ENCODE assay signal across 2 cellular contexts in the genomic region with DNA sequence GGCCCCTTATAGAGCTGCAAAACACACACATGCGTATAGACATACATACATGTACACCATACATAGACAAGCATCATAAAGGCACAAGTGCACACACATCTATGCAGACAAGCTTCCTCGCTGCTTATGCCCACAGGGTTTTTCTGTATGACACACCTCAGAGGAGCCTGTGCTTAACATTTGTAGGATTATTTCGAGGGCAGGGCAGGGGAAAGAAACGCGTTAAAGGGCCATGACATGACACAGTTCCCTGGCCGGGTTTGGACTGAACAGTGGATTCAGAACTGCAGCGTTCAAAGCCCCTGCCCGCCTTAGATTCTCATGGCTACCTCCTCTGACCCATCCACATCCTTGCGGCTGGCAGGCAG.
TF ChIP-seq lines count a peak whose summit lies in the region.

No MANE protein-coding gene starts in this region.

TF ChIP-seq in SK-N-SH, 30 proteins besides CTCF, POLR2A, EP300 and RAD21 (continued from another document):
- TF ChIP-seq EZH2phosphoT487 (IDR thresholded peaks at IDR 0.05; ENCODE audit: borderline replicate concordance, low read depth), result no peak
- no peak for TF ChIP-seq RXRA (IDR thresholded peaks at IDR 0.05; ENCODE audit: borderline replicate concordance, low read depth)
- no peak for TF ChIP-seq RFX5 (IDR thresholded peaks at IDR 0.05; ENCODE audit: low read length)
- TF ChIP-seq FOSL2 (IDR thresholded peaks at IDR 0.05; ENCODE audit: borderline replicate concordance, low read depth), result no peak
- no peak for TF ChIP-seq MEF2A (IDR thresholded peaks at IDR 0.05; ENCODE audit: borderline replicate concordance, low read depth)
- no peak for TF ChIP-seq NFIC (IDR thresholded peaks at IDR 0.05; ENCODE audit: borderline replicate concordance)
- TF ChIP-seq MXI1 (IDR thresholded peaks at IDR 0.05; ENCODE audit: low read depth, low read length), result no peak
- TF ChIP-seq ZBTB33 (IDR thresholded peaks at IDR 0.05; ENCODE audit: borderline replicate concordance, low read depth), result no peak
- no peak for TF ChIP-seq GATA2 (CRISPR knock-in tag; IDR thresholded peaks at IDR 0.05)
TF ChIP-seq in SK-N-SH: peak in this region for 0.

TF ChIP-seq in SK-N-SH treated with all-trans-retinoic acid at 6 μM for 48 hours, 23 proteins besides CTCF, POLR2A, EP300 and RAD21 (continued from another document):
- TF ChIP-seq PATZ1 (CRISPR knock-in tag; IDR thresholded peaks at IDR 0.05; ENCODE audit: borderline replicate concordance) (no peak), ZFP30 (CRISPR knock-in tag; IDR thresholded peaks at IDR 0.05) (no peak), ARNTL (CRISPR knock-in tag; IDR thresholded peaks at IDR 0.05; ENCODE audit: borderline replicate concordance, low read depth) (no peak), RARB (CRISPR knock-in tag; IDR thresholded peaks at IDR 0.05) (no peak), GLIS3 (CRISPR knock-in tag; IDR thresholded peaks at IDR 0.05) (no peak), TOX (CRISPR knock-in tag; IDR thresholded peaks at IDR 0.05; ENCODE audit: borderline replicate concordance) (no peak), ZNF70 (CRISPR knock-in tag; IDR thresholded peaks at IDR 0.05) (no peak), BACH2 (CRISPR knock-in tag; IDR thresholded peaks at IDR 0.05; ENCODE audit: borderline replicate concordance) (no peak), TCF4 (CRISPR knock-in tag; IDR thresholded peaks at IDR 0.05; ENCODE audit: borderline replicate concordance) (no peak)
